In the genomic region with DNA sequence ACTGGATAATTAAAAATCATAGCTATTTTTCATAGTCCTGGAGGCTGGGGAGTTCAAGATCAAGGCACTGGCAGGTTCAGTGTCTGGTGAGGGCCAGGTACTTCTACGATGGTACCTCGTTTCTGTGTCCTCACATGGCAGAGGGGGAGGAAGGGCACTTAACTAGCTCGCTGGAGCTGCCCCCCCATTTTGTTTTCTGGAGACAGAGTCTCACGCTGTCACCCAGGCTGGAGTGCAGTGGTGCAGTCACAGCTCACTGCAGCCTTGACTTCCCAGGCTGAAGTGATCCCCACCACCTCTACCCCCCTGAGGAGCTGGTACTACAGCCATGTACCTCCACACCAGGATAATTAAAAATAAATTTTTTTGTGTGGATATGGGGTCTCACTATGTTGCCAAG, we compare ENCODE assay signal across 25 cellular contexts.
"Had no signal": no experiment of that assay in that cellular context is flagged by ENCODE, and none has a peak within 500 bp of the region (broad histone marks: within the 10 kb centered on the region; RNA-seq: fewer than 3 reads in every experiment).

No MANE protein-coding gene starts in this region.

- H3K27ac Mint-ChIP-seq: activated CD8-positive, alpha-beta T cell treated with anti-CD3 and anti-CD28 coated beads for 36 hours; activated naive CD8-positive, alpha-beta T cell; activated naive CD8-positive, alpha-beta T cell treated with anti-CD3 and anti-CD28 coated beads, Interleukin-2, amount 50 U/mL, for 24 hours; activated T-helper 17 cell treated with anti-CD3 and anti-CD28 coated beads, Interleukin-2, amount 50 U/mL, for 72 hours had no signal

- H3K4me1 ChIP-seq: adrenal gland, body of pancreas, colonic mucosa had no signal

- H3K27ac ChIP-seq: adrenal gland, body of pancreas, colonic mucosa, epithelial cell of prostate had no signal

- H3K4me3 ChIP-seq: adrenal gland, body of pancreas, colonic mucosa had no signal

- H3K4me3 Mint-ChIP-seq: activated CD8-positive, alpha-beta T cell treated with anti-CD3 and anti-CD28 coated beads for 36 hours; activated naive CD8-positive, alpha-beta T cell; activated naive CD8-positive, alpha-beta T cell treated with anti-CD3 and anti-CD28 coated beads, Interleukin-2, amount 50 U/mL, for 24 hours; activated T-cell treated with anti-CD3 and anti-CD28 coated beads, Interleukin-2, amount 50 U/mL, for 4 hours; activated T-helper 17 cell treated with anti-CD3 and anti-CD28 coated beads, Interleukin-2, amount 50 U/mL, for 72 hours had no signal

- H3K4me1 Mint-ChIP-seq: activated naive CD8-positive, alpha-beta T cell treated with anti-CD3 and anti-CD28 coated beads, Interleukin-2, amount 50 U/mL, for 24 hours had no signal

- DNase-seq: activated CD4-positive, alpha-beta T cell treated with anti-CD3 and anti-CD28 coated beads for 4 hours; activated CD4-positive, alpha-beta T cell treated with anti-CD3 and anti-CD28 coated beads, Interleukin-2, amount 50 U/mL, for 1 hour; activated CD4-positive, alpha-beta T cell treated with anti-CD3 and anti-CD28 coated beads, Interleukin-2, amount 50 U/mL, for 48 hours; activated CD4-positive, CD25-positive, alpha-beta regulatory T cell; activated CD4-positive, CD25-positive, alpha-beta regulatory T cell treated with anti-CD3 and anti-CD28 coated beads, Interleukin-2, amount 50 U/mL, for 72 hours; activated CD8-positive, alpha-beta T cell treated with anti-CD3 and anti-CD28 coated beads for 36 hours; activated effector memory CD4-positive, alpha-beta T cell treated with Interleukin-2 at 50 U/mL for 16 hours; activated gamma-delta T cell treated with Interleukin-2 at 50 U/mL for 16 hours; activated naive CD4-positive, alpha-beta T cell treated with anti-CD3 and anti-CD28 coated beads, Interleukin-2, amount 50 U/mL, for 16 hours; activated naive CD4-positive, alpha-beta T cell treated with Interleukin-2 at 50 U/mL for 16 hours; activated naive CD8-positive, alpha-beta T cell treated with anti-CD3 and anti-CD28 coated beads, Interleukin-2, amount 50 U/mL, for 24 hours; activated T-cell treated with anti-CD3 and anti-CD28 coated beads, Interleukin-2, amount 50 U/mL, for 4 hours; amygdala; aorta; body of pancreas; central memory CD4-positive, alpha-beta T cell; cerebellar nuclear complex; colonic mucosa; effector CD8-positive, alpha-beta T cell; foreskin fibroblast; T-helper 2 cell had no signal

- H3K27me3 Mint-ChIP-seq: activated CD8-positive, alpha-beta T cell treated with anti-CD3 and anti-CD28 coated beads for 36 hours; activated naive CD8-positive, alpha-beta T cell; activated naive CD8-positive, alpha-beta T cell treated with anti-CD3 and anti-CD28 coated beads, Interleukin-2, amount 50 U/mL, for 24 hours had no signal

- H3K27me3 ChIP-seq: adrenal gland, body of pancreas, colonic mucosa had no signal

- H3K9me3 ChIP-seq: adrenal gland, body of pancreas, colonic mucosa had no signal

- H3K36me3 ChIP-seq: adrenal gland, colonic mucosa had no signal

- ATAC-seq: activated CD8-positive, alpha-beta T cell treated with anti-CD3 and anti-CD28 coated beads for 36 hours; activated naive CD8-positive, alpha-beta T cell treated with anti-CD3 and anti-CD28 coated beads, Interleukin-2, amount 50 U/mL, for 24 hours; activated T-cell treated with anti-CD3 and anti-CD28 coated beads, Interleukin-2, amount 50 U/mL, for 4 hours; activated T-helper 17 cell treated with anti-CD3 and anti-CD28 coated beads, Interleukin-2, amount 50 U/mL, for 72 hours; body of pancreas had no signal
